ENCODE assay signal across 7 cellular contexts in genomic region chr1:109639063-109639840, GRCh38. TPM values are rescaled to one million over a fixed set of nuclear protein-coding genes. Genes with fewer than 3 reads are reported as not detected.
"Had no signal": no experiment of that assay in that cellular context is flagged by ENCODE, and none has a peak within 500 bp of the region (broad histone marks: within the 10 kb centered on the region; RNA-seq: fewer than 3 reads in every experiment).

No MANE protein-coding gene starts in this region.

- H3K27me3 ChIP-seq: sigmoid colon had no signal

- DNase-seq: foreskin melanocyte had no signal

- H3K27ac Mint-ChIP-seq: activated CD4-positive, alpha-beta T cell treated with anti-CD3 and anti-CD28 coated beads for 36 hours had no signal

- H3K27ac ChIP-seq: sigmoid colon had no signal

- H3K9me3 Mint-ChIP-seq: nephron had no signal

- H3K36me3 ChIP-seq: sigmoid colon had no signal

- H3K4me3 Mint-ChIP-seq: activated CD4-positive, alpha-beta T cell treated with anti-CD3 and anti-CD28 coated beads for 36 hours; nephron had no signal

- H3K27me3 Mint-ChIP-seq: activated CD4-positive, alpha-beta T cell treated with anti-CD3 and anti-CD28 coated beads for 36 hours had no signal

- H3K9me3 ChIP-seq: sigmoid colon had no signal

- H3K4me3 ChIP-seq: sigmoid colon had no signal

RNA-seq across cellular contexts. Expression of gene GNAT2, which starts 19.8 kb away (rescaled TPM):
- total RNA-seq: cerebellum, sigmoid colon had no signal

RNA-seq across cellular contexts. Expression of gene GSTM1, which starts 48.4 kb away (rescaled TPM):
- total RNA-seq: osteoblast, pulmonary artery endothelial cell had no signal
